8 cellular contexts compared by ENCODE assay signal in genomic region chr2:128321784-128322650, GRCh38. TPM values are rescaled to one million over a fixed set of nuclear protein-coding genes. Genes with fewer than 3 reads are reported as not detected.
DNase-seq lines count a peak whose midpoint lies in the region; ATAC-seq, FAIRE-seq and TF ChIP-seq lines count a peak whose summit lies in the region.

No MANE protein-coding gene starts in this region.

- intact Hi-C loops in PC-3 (cut with micrococcal nuclease), result loop anchor here (1.0 kb wide), 1 partner anchor 1527 kb away; no protein-coding TSS in a partner anchor

- no TSS peak for BruUV-seq in PC-3 (replicated peaks; lab: Mats Ljungman, UMichigan)

- H3K9ac ChIP-seq in PC-3 (ENCODE audit: low read length), result peak overlapping the region; percentile 48; the same call in 1 of the 2 replicates

- no peaks in the 10 kb centered on the region for H3K27me3 ChIP-seq in PC-3 (ENCODE audit: low read length)

- H3K27ac Mint-ChIP-seq in naive thymus-derived CD8-positive, alpha-beta T cell, result peak overlapping the region in 6 of 10 donors; percentile 41 to 87 (median 84)
- H3K27ac Mint-ChIP-seq in stimulated activated naive B cell treated with anti-CD40 and anti-IgM and Interleukin-4, amounts not matched to agents 10 μg/mL and 1 μg/mL and 100 μg/mL, for 72 hours, result no peak overlapping the region

- no peaks in the 10 kb centered on the region for H3K9me3 ChIP-seq in PC-3 (ENCODE audit: low read length)

- H3K4me1 Mint-ChIP-seq in activated T-cell treated with anti-CD3 and anti-CD28 coated beads, Interleukin-2, amount 50 U/mL, for 4 hours (ENCODE audit: low read depth), result peaks cover 9% of the 10 kb centered on the region
- H3K4me1 Mint-ChIP-seq in naive thymus-derived CD8-positive, alpha-beta T cell, result peaks cover 10 to 21% (median 16%) of the 10 kb centered on the region in 4 donors
- peaks cover 16 to 22% of the 10 kb centered on the region in 2 donors for H3K4me1 Mint-ChIP-seq in stimulated activated naive B cell treated with anti-CD40 and anti-IgM and Interleukin-4, amounts not matched to agents 10 μg/mL and 1 μg/mL and 100 μg/mL, for 72 hours

- DNase-seq in D721Med (ENCODE audit: insufficient read length, low spot score) (peak; percentile 94), GM20000 (ENCODE audit: low spot score) (peak; percentile 96), HS-27A (ENCODE audit: low read depth) (peak; percentile 88), PC-3 (peak; percentile 87), fibroblast of gingiva (ENCODE audit: low read depth) (peak; percentile 76)
- peak; percentile 77 for DNase-seq in activated T-cell treated with anti-CD3 and anti-CD28 coated beads, Interleukin-2, amount 50 U/mL, for 4 hours
- peak; percentile 67 to 84 (median 78) for DNase-seq in naive thymus-derived CD8-positive, alpha-beta T cell
- DNase-seq in stimulated activated naive B cell treated with anti-CD40 and anti-IgM and Interleukin-4, amounts not matched to agents 10 μg/mL and 1 μg/mL and 100 μg/mL, for 72 hours, result peak; percentile 79

- no peaks in the 10 kb centered on the region for H3K9me3 Mint-ChIP-seq in activated T-cell treated with anti-CD3 and anti-CD28 coated beads, Interleukin-2, amount 50 U/mL, for 4 hours
- no peaks in the 10 kb centered on the region for H3K9me3 Mint-ChIP-seq in naive thymus-derived CD8-positive, alpha-beta T cell
- H3K9me3 Mint-ChIP-seq in stimulated activated naive B cell treated with anti-CD40 and anti-IgM and Interleukin-4, amounts not matched to agents 10 μg/mL and 1 μg/mL and 100 μg/mL, for 72 hours, result no peaks in the 10 kb centered on the region

- peaks cover 8% of the 10 kb centered on the region for H3K79me2 ChIP-seq in PC-3 (ENCODE audit: low read length)

- H3F3A ChIP-seq in PC-3 (ENCODE audit: low read length, unreplicated experiment), result no peaks in the 10 kb centered on the region

- no peak overlapping the region for H3K27ac ChIP-seq in PC-3 (ENCODE audit: low read length)

- H3K27me3 Mint-ChIP-seq in activated T-cell treated with anti-CD3 and anti-CD28 coated beads, Interleukin-2, amount 50 U/mL, for 4 hours (ENCODE audit: low read depth), result no peaks in the 10 kb centered on the region
- no peaks in the 10 kb centered on the region for H3K27me3 Mint-ChIP-seq in naive thymus-derived CD8-positive, alpha-beta T cell
- peaks cover 0 to 6% of the 10 kb centered on the region in 2 donors for H3K27me3 Mint-ChIP-seq in stimulated activated naive B cell treated with anti-CD40 and anti-IgM and Interleukin-4, amounts not matched to agents 10 μg/mL and 1 μg/mL and 100 μg/mL, for 72 hours

- peak overlapping the region; percentile 68 for H3K4me3 Mint-ChIP-seq in activated T-cell treated with anti-CD3 and anti-CD28 coated beads, Interleukin-2, amount 50 U/mL, for 4 hours
- peak overlapping the region; percentile 56 to 88 (median 79) for H3K4me3 Mint-ChIP-seq in naive thymus-derived CD8-positive, alpha-beta T cell
- H3K4me3 Mint-ChIP-seq in stimulated activated naive B cell treated with anti-CD40 and anti-IgM and Interleukin-4, amounts not matched to agents 10 μg/mL and 1 μg/mL and 100 μg/mL, for 72 hours, result peak overlapping the region; percentile 73 to 79

- H4K20me1 ChIP-seq in PC-3 (ENCODE audit: low read length), result peaks cover 8% of the 10 kb centered on the region

- peak; percentile 72 for TF ChIP-seq CTCF in D721Med (IDR thresholded peaks at IDR 0.05; ENCODE audit: insufficient read depth, missing control alignments)
- peak; percentile 99 for TF ChIP-seq CTCF in GM20000 (IDR thresholded peaks at IDR 0.05; ENCODE audit: extremely low read depth, missing control alignments)
- TF ChIP-seq CTCF in PC-3 (conservative IDR thresholded peaks at IDR 0.05; ENCODE audit: low read depth, low read length), result peak; percentile 88

- peak overlapping the region; percentile 70 for H3K4me3 ChIP-seq in PC-3 (ENCODE audit: low read length)

- no peaks in the 10 kb centered on the region for H3K36me3 ChIP-seq in PC-3 (ENCODE audit: low read depth, low read length)

- H3K4me1 ChIP-seq in PC-3 (ENCODE audit: insufficient read depth, low read length), result peaks cover 4% of the 10 kb centered on the region; the same call in 1 of the 2 replicates

- CTCF ChIA-PET in PC-3 (lab: Charles Lee), result interaction anchor here (0.6 kb wide), 1 partner anchor 416 kb away, joined by 3 read pairs; no protein-coding TSS in a partner anchor

- H2AFZ ChIP-seq in PC-3 (ENCODE audit: low read length), result peak overlapping the region; percentile 92

- no peaks in the 10 kb centered on the region for H3K9me2 ChIP-seq in PC-3 (replicated peaks; ENCODE audit: low read length)

- peak overlapping the region; percentile 89 for H3K4me2 ChIP-seq in PC-3 (ENCODE audit: low read length)

- POLR2A ChIA-PET in PC-3 (lab: Charles Lee; ENCODE audit: unreplicated experiment), result no interaction called here
- POLR2A ChIA-PET in naive thymus-derived CD8-positive, alpha-beta T cell (lab: Charles Lee), result no interaction called here

- no peaks in the 10 kb centered on the region for H3K36me3 Mint-ChIP-seq in activated T-cell treated with anti-CD3 and anti-CD28 coated beads, Interleukin-2, amount 50 U/mL, for 4 hours (ENCODE audit: insufficient read depth)
- no peaks in the 10 kb centered on the region for H3K36me3 Mint-ChIP-seq in naive thymus-derived CD8-positive, alpha-beta T cell
- no peaks in the 10 kb centered on the region for H3K36me3 Mint-ChIP-seq in stimulated activated naive B cell treated with anti-CD40 and anti-IgM and Interleukin-4, amounts not matched to agents 10 μg/mL and 1 μg/mL and 100 μg/mL, for 72 hours

- ATAC-seq in PC-3, result peak; percentile 56
- ATAC-seq in activated T-cell treated with anti-CD3 and anti-CD28 coated beads, Interleukin-2, amount 50 U/mL, for 4 hours, result peak; percentile 54 to 58
- ATAC-seq in naive thymus-derived CD8-positive, alpha-beta T cell, result peak; percentile 58 to 67
- ATAC-seq in stimulated activated naive B cell treated with anti-CD40 and anti-IgM and Interleukin-4, amounts not matched to agents 10 μg/mL and 1 μg/mL and 100 μg/mL, for 72 hours (replicated peaks), result peak; percentile 48 to 56

- no peak for FAIRE-seq in D721Med (lab: Jason Lieb, UNC)

RNA-seq across cellular contexts. Expression of gene HS6ST1, which starts 3.3 kb away (rescaled TPM):
- 21.5 and 25.6 TPM in 2 replicates for total RNA-seq in PC-3 (2014; rRNA removed)
- 10 to 100 TPM; 23.9 to 32.3 (median 28.2) TPM for total RNA-seq in activated T-cell treated with anti-CD3 and anti-CD28 coated beads, Interleukin-2, amount 50 U/mL, for 4 hours
- total RNA-seq in naive thymus-derived CD8-positive, alpha-beta T cell, result 10 to 100 TPM; 14.4 to 15.2 TPM
- polyA plus RNA-seq in naive thymus-derived CD8-positive, alpha-beta T cell, result 1 to 10 TPM; 3.2 to 4.2 (median 3.5) TPM
